Comparison of ENCODE assay signal across 25 cellular contexts in the genomic region with DNA sequence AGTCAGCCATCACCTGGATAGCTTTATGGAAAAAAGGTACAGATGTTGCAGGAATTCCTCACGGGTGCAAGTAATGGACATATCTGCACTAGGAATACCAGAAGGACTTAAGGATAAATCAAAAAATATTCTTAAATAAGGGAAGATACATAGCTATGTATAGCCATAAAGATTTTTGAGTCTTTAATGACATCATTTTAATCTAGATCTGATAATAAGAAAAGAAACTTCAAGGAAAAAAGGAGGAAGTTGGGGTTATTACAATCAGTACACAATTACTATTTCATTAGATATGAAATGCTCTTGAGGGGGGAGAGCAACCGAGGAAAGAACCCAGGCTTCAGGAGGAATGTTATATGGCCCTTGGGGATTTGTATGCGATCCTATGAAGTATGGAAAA.
"Had no signal": no experiment of that assay in that cellular context is flagged by ENCODE, and none has a peak within 500 bp of the region (broad histone marks: within the 10 kb centered on the region; RNA-seq: fewer than 3 reads in every experiment).

No MANE protein-coding gene starts in this region.

- DNase-seq: Kasumi-1, MM.1S, NCI-H1092 treated with DMSO at 0.1 percent for 48 hours, NCI-H1436, NCI-H187, NCI-H2029, NCI-H2081 treated with DMSO at 0.1 percent for 48 hours, NCI-H2171, NCI-H226, NCI-H446, NCI-H510A, NCI-H524 treated with DMSO at 0.1 percent for 48 hours, NCI-H69, NCI-H774, OCI-M1, PC-9, Right ventricle myocardium superior, RPMI8226, SIG-M5 had no signal

- H3K4me3 Mint-ChIP-seq: IgD-negative memory B cell had no signal

- H3K4me2 ChIP-seq: KMS-11, PC-9 had no signal

- H3K9ac ChIP-seq: KMS-11 had no signal

- H3K27ac ChIP-seq: KMS-11, PC-9, SJSA1, SK-N-MC had no signal

- H2AFZ ChIP-seq: PC-9 had no signal

- H3K27ac Mint-ChIP-seq: IgD-negative memory B cell had no signal

- H3K9me3 ChIP-seq: SJSA1 had no signal

- H3K4me3 ChIP-seq: K562, PC-9, SJSA1, SK-N-MC had no signal

- FAIRE-seq: K562, RCC 7860 had no signal

- H3K36me3 ChIP-seq: SJSA1 had no signal

- H3K27me3 ChIP-seq: SJSA1 had no signal

- H3K9me3 Mint-ChIP-seq: IgD-negative memory B cell had no signal

- ATAC-seq: K562 had no signal

- H3K27me3 Mint-ChIP-seq: IgD-negative memory B cell had no signal

- H3K4me1 Mint-ChIP-seq: IgD-negative memory B cell had no signal
